14 cellular contexts compared by ENCODE assay signal in genomic region chr11:114208371-114208770, GRCh38.
DNase-seq lines count a peak whose midpoint lies in the region; ATAC-seq and TF ChIP-seq lines count a peak whose summit lies in the region.
"Had no signal": no experiment of that assay in that cellular context is flagged by ENCODE, and none has a peak within 500 bp of the region (broad histone marks: within the 10 kb centered on the region; RNA-seq: fewer than 3 reads in every experiment).

No MANE protein-coding gene starts in this region.

- H3K27me3 Mint-ChIP-seq in T-helper 1 cell treated with Interleukin-12 subunit alpha and Interleukin-12 subunit beta and Interleukin-4 antibody, amounts not matched to agents 30 μg/mL and 1 μg/mL, for 36 hours (ENCODE audit: low read depth) = no peaks in the 10 kb centered on the region

- H3K9me3 ChIP-seq in psoas muscle = no peaks in the 10 kb centered on the region

- intact Hi-C loops in psoas muscle (cut with DNase I) = loop anchor here (5.0 to 10.0 kb wide), 2 partner anchors 34 to 46 kb away; no protein-coding TSS in a partner anchor

- H3K27ac Mint-ChIP-seq in T-helper 1 cell treated with Interleukin-12 subunit alpha and Interleukin-12 subunit beta and Interleukin-4 antibody, amounts not matched to agents 30 μg/mL and 1 μg/mL, for 36 hours = peak overlapping the region; percentile 71
- H3K27ac Mint-ChIP-seq: endodermal cell had no signal

- DNase-seq in activated CD4-positive, CD25-positive, alpha-beta regulatory T cell treated with anti-CD3 and anti-CD28 coated beads, Interleukin-2, amount 50 U/mL, for 72 hours = no peak
- DNase-seq in central memory CD4-positive, alpha-beta T cell = peak; percentile 32
- DNase-seq in psoas muscle (no peak), SHP77 (lab: John Stamatoyannopoulos, UW) (no peak), GOT3 (lab: John Stamatoyannopoulos, UW) (no peak)
- DNase-seq: anterior cingulate cortex, DMS53, endodermal cell, NCI-H1105 treated with DMSO at 0.1 percent for 48 hours, NCI-H510A, WERI-Rb-1 had no signal

- no peak overlapping the region for H3K4me3 ChIP-seq in psoas muscle

- H3K4me1 Mint-ChIP-seq in T-helper 1 cell treated with Interleukin-12 subunit alpha and Interleukin-12 subunit beta and Interleukin-4 antibody, amounts not matched to agents 30 μg/mL and 1 μg/mL, for 36 hours (ENCODE audit: low read depth) = peaks cover 34% of the 10 kb centered on the region

- peak; percentile 87 to 95 for ATAC-seq in activated CD4-positive, CD25-positive, alpha-beta regulatory T cell treated with anti-CD3 and anti-CD28 coated beads, Interleukin-2, amount 50 U/mL, for 24 hours
- ATAC-seq in psoas muscle (no peak), HG02571 (IDR thresholded peaks at IDR 0.05; ENCODE audit: unreplicated experiment) (no peak)

- no peak for TF ChIP-seq CTCF in psoas muscle (IDR thresholded peaks at IDR 0.05)

- H3K9me3 Mint-ChIP-seq in T-helper 1 cell treated with Interleukin-12 subunit alpha and Interleukin-12 subunit beta and Interleukin-4 antibody, amounts not matched to agents 30 μg/mL and 1 μg/mL, for 36 hours = no peaks in the 10 kb centered on the region
- H3K9me3 Mint-ChIP-seq: endodermal cell had no signal

- H3K36me3 ChIP-seq in psoas muscle (ENCODE audit: insufficient read depth in 1 of 2, low read depth in 1 of 2) = peaks cover 3 to 45% of the 10 kb centered on the region in 2 donors
- H3K36me3 ChIP-seq: WERI-Rb-1 had no signal

- H3K27me3 ChIP-seq in psoas muscle (ENCODE audit: insufficient read depth in 3 of 3, low read length in 2 of 3) = no peaks in the 10 kb centered on the region

- H3K4me1 ChIP-seq in psoas muscle = peaks cover 71% of the 10 kb centered on the region

- H3K27ac ChIP-seq in psoas muscle = peak overlapping the region; percentile 50
- H3K27ac ChIP-seq: WERI-Rb-1 had no signal

- peak overlapping the region; percentile 19 for H3K4me3 Mint-ChIP-seq in T-helper 1 cell treated with Interleukin-12 subunit alpha and Interleukin-12 subunit beta and Interleukin-4 antibody, amounts not matched to agents 30 μg/mL and 1 μg/mL, for 36 hours
- H3K4me3 Mint-ChIP-seq: endodermal cell had no signal

- WGBS in psoas muscle, 3 donors = 87 to 92% (median 92%) methylated on average over 2 of the region's 2 CpGs

- peaks cover 5% of the 10 kb centered on the region for H3K36me3 Mint-ChIP-seq in T-helper 1 cell treated with Interleukin-12 subunit alpha and Interleukin-12 subunit beta and Interleukin-4 antibody, amounts not matched to agents 30 μg/mL and 1 μg/mL, for 36 hours (ENCODE audit: low read depth)

Comparison
In these comparisons a context has a peak if more than half of its experiments do, and no peak if none do; other contexts are left out.
1. ATAC-seq: peak in activated CD4-positive, CD25-positive, alpha-beta regulatory T cell treated with anti-CD3 and anti-CD28 coated beads, Interleukin-2, amount 50 U/mL, for 24 hours (2 of 2); none in psoas muscle (0 of 4) and HG02571 (single experiment).